ENCODE assay signal across 11 cellular contexts in genomic region chr2:101112772-101113157, GRCh38. TPM values are rescaled to one million over a fixed set of nuclear protein-coding genes. Genes with fewer than 3 reads are reported as not detected.
A peak's percentile ranks its signal among the peaks of the same experiment; 100 is the strongest.
DNase-seq lines count a peak whose midpoint lies in the region; ATAC-seq, FAIRE-seq and TF ChIP-seq lines count a peak whose summit lies in the region.
"Had no signal": no experiment of that assay in that cellular context is flagged by ENCODE, and none has a peak within 500 bp of the region (broad histone marks: within the 10 kb centered on the region; RNA-seq: fewer than 3 reads in every experiment).

No MANE protein-coding gene starts in this region.

- no peak overlapping the region for H2BK15ac ChIP-seq in H1 (ENCODE audit: low read length)

- no peak overlapping the region for H2AK5ac ChIP-seq in H1 (ENCODE audit: low read depth, low read length)

- no peak overlapping the region for H4K91ac ChIP-seq in H1 (replicated peaks; ENCODE audit: insufficient read length, low read length)

- no peak overlapping the region for H3K56ac ChIP-seq in H1 (replicated peaks; ENCODE audit: insufficient read length, low read depth, low read length)

- DNase-seq in DMS79 treated with DMSO at 0.1 percent for 48 hours (lab: John Stamatoyannopoulos, UW), result peak; percentile 32
- peak; percentile 5 for DNase-seq in NCI-H748 treated with DMSO at 0.1 percent for 48 hours (lab: John Stamatoyannopoulos, UW)
- no peak for DNase-seq in H1 (ENCODE audit: low read depth in 1 of 2, low spot score in 2 of 2)
- DNase-seq in pancreas, result no peak
- DNase-seq in pons (ENCODE audit: low spot score), result no peak
- no peak for DNase-seq in NCI-H226
- no peak for DNase-seq in stimulated activated naive CD8-positive, alpha-beta T cell treated with anti-CD3 and anti-CD28 coated beads, Interleukin-15, amount 100 ng/mL, for 72 hours
- no peak for DNase-seq in endothelial cell (ENCODE audit: low spot score)
- DNase-seq: brain microvascular endothelial cell had no signal

- no peak overlapping the region for H3K23ac ChIP-seq in H1 (ENCODE audit: insufficient read length)

- TF ChIP-seq CTCF in H1 (IDR thresholded peaks at IDR 0.05; ENCODE audit: control extremely low read depth in 1 of 3, insufficient read depth in 1 of 3, low read depth in 1 of 3, low read length in 3 of 3) (no peak), pancreas (IDR thresholded peaks at IDR 0.05) (no peak), endothelial cell (IDR thresholded peaks at IDR 0.05; ENCODE audit: unreplicated experiment) (no peak)

- H3K79me1 ChIP-seq in H1 (ENCODE audit: low read depth, low read length), result peaks cover 8% of the 10 kb centered on the region

- POLR2A ChIA-PET in H1 (lab: Charles Lee; ENCODE audit: partially characterized antibody), result interaction anchor here (0.7 to 1.4 kb wide), 2 partner anchors 37 to 781 kb away, joined by 3 to 4 read pairs; no protein-coding TSS in a partner anchor

- H3K27ac ChIP-seq in H1 (ENCODE audit: low read depth, low read length) (no peak overlapping the region), pancreas (peak overlapping the region in 3 of 4 donors; percentile 72 to 74 (median 73))
- H3K27ac ChIP-seq: brain microvascular endothelial cell had no signal

- no peak overlapping the region for H3K14ac ChIP-seq in H1 (ENCODE audit: insufficient read length)

- peak overlapping the region; percentile 1; the same call in 1 of the 2 replicates for H2BK20ac ChIP-seq in H1 (ENCODE audit: low read length)

- TF ChIP-seq EP300 in H1 (IDR thresholded peaks at IDR 0.05; ENCODE audit: borderline replicate concordance in 1 of 2, low read depth in 2 of 2, low read length in 2 of 2), result no peak

- H3K27me3 ChIP-seq in H1 (replicated peaks in 1 of 4; ENCODE audit: control insufficient read depth in 3 of 4, extremely low read depth in 1 of 4, insufficient read depth in 3 of 4, low read length in 3 of 4) (no peaks in the 10 kb centered on the region), pancreas (no peaks in the 10 kb centered on the region)
- H3K27me3 ChIP-seq: brain microvascular endothelial cell, tibial nerve had no signal

- peak overlapping the region; percentile 82; the same call in 1 of the 2 replicates for H2BK5ac ChIP-seq in H1 (ENCODE audit: low read depth, low read length)

- H3K4me1 ChIP-seq in H1 (replicated peaks in 1 of 4; ENCODE audit: control insufficient read depth in 3 of 4, insufficient read depth in 4 of 4, low read length in 3 of 4) (peaks cover 11 to 23% (median 21%) of the 10 kb centered on the region in 4 experiments), pancreas (peaks cover 53 to 89% (median 83%) of the 10 kb centered on the region in 3 donors)

- H3K9me3 Mint-ChIP-seq in stimulated activated naive CD8-positive, alpha-beta T cell treated with anti-CD3 and anti-CD28 coated beads, Interleukin-15, amount 100 ng/mL, for 72 hours, result no peaks in the 10 kb centered on the region
- H3K9me3 Mint-ChIP-seq in endothelial cell (ENCODE audit: unreplicated experiment), result no peaks in the 10 kb centered on the region
- H3K9me3 Mint-ChIP-seq: H9 had no signal

- H3K36me3 ChIP-seq in H1 (ENCODE audit: control insufficient read depth in 2 of 4, insufficient read depth in 4 of 4, low read length in 3 of 4) (no peaks in the 10 kb centered on the region), pancreas (no peaks in the 10 kb centered on the region)
- H3K36me3 ChIP-seq: brain microvascular endothelial cell, tibial nerve had no signal

- H2BK120ac ChIP-seq in H1 (replicated peaks; ENCODE audit: low read depth, low read length), result no peak overlapping the region

- no peak overlapping the region for H3K9ac ChIP-seq in H1 (replicated peaks in 1 of 4; ENCODE audit: extremely low read depth in 1 of 4, low read depth in 3 of 4, low read length in 3 of 4)

- no peaks in the 10 kb centered on the region for H4K20me1 ChIP-seq in H1 (replicated peaks in 1 of 2; ENCODE audit: control insufficient read depth in 1 of 2, insufficient read depth in 2 of 2, low read length in 2 of 2)

- intact Hi-C loops in pancreas (cut with DNase I), result no loop called here

- WGBS in H1 (ENCODE audit: extremely low coverage in 1 of 2, insufficient coverage in 1 of 2, insufficient read length in 1 of 2, insufficient replicate concordance in 2 of 2, low coverage in 1 of 2, low lambda C conversion rate in 2 of 2, missing lambda C conversion rate in 1 of 2), 2 experiments, result 70% methylated on average over 6 of the region's 6 CpGs; no CpG with 5 or more reads in 1 of the 2 experiments
- 34 to 53% methylated on average over 6 of the region's 6 CpGs for WGBS in pancreas, 2 donors

- no peak overlapping the region for H3K27ac Mint-ChIP-seq in stimulated activated naive CD8-positive, alpha-beta T cell treated with anti-CD3 and anti-CD28 coated beads, Interleukin-15, amount 100 ng/mL, for 72 hours
- H3K27ac Mint-ChIP-seq in endothelial cell (ENCODE audit: unreplicated experiment), result no peak overlapping the region

- no peaks in the 10 kb centered on the region for H3K36me3 Mint-ChIP-seq in endothelial cell (ENCODE audit: low read depth, unreplicated experiment)

- peak overlapping the region in 1 of 2 experiments; percentile 93; a peak in 1 of 4 replicates for H3K4me2 ChIP-seq in H1 (ENCODE audit: insufficient read depth in 1 of 2, low read depth in 2 of 2, low read length in 2 of 2)

- no peak for TF ChIP-seq RAD21 in H1 (IDR thresholded peaks at IDR 0.05 in 1 of 2, conservative IDR thresholded peaks at IDR 0.05 in 1 of 2; ENCODE audit: low read depth in 2 of 2, low read length in 2 of 2)

- no peaks in the 10 kb centered on the region for H3K23me2 ChIP-seq in H1 (ENCODE audit: low read depth, low read length)

- TF ChIP-seq POLR2A in H1 (IDR thresholded peaks at IDR 0.05; ENCODE audit: control extremely low read depth in 1 of 2, low read depth in 2 of 2, low read length in 2 of 2), result no peak

- 0 out of 8 replicates have a peak overlapping the region, but pooled peaks of 1 of the 4 experiments have one; percentile 42 for H3K4me3 ChIP-seq in H1 (ENCODE audit: extremely low read depth in 1 of 4, insufficient read depth in 2 of 4, low read depth in 3 of 4, low read length in 4 of 4)
- no peak overlapping the region for H3K4me3 ChIP-seq in pancreas
- H3K4me3 ChIP-seq: tibial nerve had no signal

- no peak for FAIRE-seq in H1 (lab: Jason Lieb, UNC)
- FAIRE-seq in pancreas (lab: Jason Lieb, UNC), result no peak

- no peak overlapping the region for H3K18ac ChIP-seq in H1 (ENCODE audit: extremely low read depth, low read length)

- peaks cover 0 to 53% of the 10 kb centered on the region in 2 experiments; a peak in 3 of 4 replicates for H3K79me2 ChIP-seq in H1 (ENCODE audit: control insufficient read depth in 1 of 2, insufficient read depth in 2 of 2, low read length in 2 of 2)

- H3K9me3 ChIP-seq in H1 (ENCODE audit: insufficient read depth in 2 of 2, low read depth in 1 of 2, low read length in 1 of 2) (no peaks in the 10 kb centered on the region), pancreas (no peaks in the 10 kb centered on the region)
- H3K9me3 ChIP-seq: tibial nerve had no signal

- H4K5ac ChIP-seq in H1 (ENCODE audit: insufficient read length, low read depth, low read length), result no peak overlapping the region

- no peak overlapping the region for H2AFZ ChIP-seq in H1 (ENCODE audit: low read length)

- H3K4ac ChIP-seq in H1 (replicated peaks; ENCODE audit: insufficient read length, low read depth, low read length), result no peak overlapping the region

- CTCF ChIA-PET in H1 (lab: Charles Lee; ENCODE audit: partially characterized antibody), result interaction anchor here (0.7 to 2.3 kb wide), 3 partner anchors 38 to 91 kb away, joined by 3 to 8 read pairs (median 3); partner anchors contain the start of gene TBC1D8

- peak overlapping the region; percentile 69; the same call in 1 of the 2 replicates for H2BK12ac ChIP-seq in H1 (ENCODE audit: low read depth, low read length)

- no peak overlapping the region for H4K8ac ChIP-seq in H1 (ENCODE audit: extremely low read depth, insufficient read depth, low read length)

- no peak for ATAC-seq in pancreas
- no peak for ATAC-seq in stimulated activated naive CD8-positive, alpha-beta T cell treated with anti-CD3 and anti-CD28 coated beads, Interleukin-15, amount 100 ng/mL, for 72 hours

- no peak overlapping the region for H3K4me3 Mint-ChIP-seq in stimulated activated naive CD8-positive, alpha-beta T cell treated with anti-CD3 and anti-CD28 coated beads, Interleukin-15, amount 100 ng/mL, for 72 hours
- H3K4me3 Mint-ChIP-seq in endothelial cell (ENCODE audit: unreplicated experiment), result no peak overlapping the region

- no peaks in the 10 kb centered on the region for H3K4me1 Mint-ChIP-seq in stimulated activated naive CD8-positive, alpha-beta T cell treated with anti-CD3 and anti-CD28 coated beads, Interleukin-15, amount 100 ng/mL, for 72 hours
- H3K4me1 Mint-ChIP-seq in endothelial cell (ENCODE audit: unreplicated experiment), result peaks cover 51% of the 10 kb centered on the region

- H3K27me3 Mint-ChIP-seq in stimulated activated naive CD8-positive, alpha-beta T cell treated with anti-CD3 and anti-CD28 coated beads, Interleukin-15, amount 100 ng/mL, for 72 hours, result no peaks in the 10 kb centered on the region
- peaks cover 3% of the 10 kb centered on the region for H3K27me3 Mint-ChIP-seq in endothelial cell (ENCODE audit: unreplicated experiment)

TF ChIP-seq in H1, 55 proteins besides CTCF, POLR2A, EP300 and RAD21 (continues in another document):
- TF ChIP-seq PHF8 (conservative IDR thresholded peaks at IDR 0.05; ENCODE audit: low read depth, low read length) (no peak), TBP (IDR thresholded peaks at IDR 0.05; ENCODE audit: low read depth, low read length) (no peak)

RNA-seq across cellular contexts. Expression of gene TBC1D8, which starts 38.4 kb away (rescaled TPM):
- 21.8 and 24.0 TPM in 2 replicates for total RNA-seq in H1 (2021; fragmentation: NEBNext Ultra II Directional; extraction: Animal tissue kit (Norgen Biotek cat#: 25700))
- polyA plus RNA-seq in H1 (2011; rRNA removed) (20.8 and 27.2 TPM in 2 replicates), pancreas (10 to 100 TPM; 37.1 to 46.2 TPM)
- 24.9 TPM for polyA plus RNA-seq in H1 (2011; cell fraction: cytosol; rRNA removed)
- polyA plus RNA-seq in H1 (2011; cell fraction: nucleus; rRNA removed), result 87.3 TPM
- 21.5 to 24.8 TPM (median 23.1 TPM) in 4 replicates for polyA plus RNA-seq in H1 (2012, experiment 1 of 2)
- polyA plus RNA-seq in H1 (2012, experiment 2 of 2), result 7.7 TPM
- 14.1 TPM for polyA plus RNA-seq in H1 (2013, experiment 1 of 2)
- polyA plus RNA-seq in H1 (2013, experiment 2 of 2), result 14.4 TPM
- polyA minus RNA-seq in H1 (2011; rRNA and poly(A)+ RNA removed), result 40.6 and 53.8 TPM in 2 replicates
- polyA minus RNA-seq in H1 (2011; cell fraction: cytosol; rRNA and poly(A)+ RNA removed), result 13.4 TPM
- polyA minus RNA-seq in H1 (2011; cell fraction: nucleus; rRNA and poly(A)+ RNA removed), result 50.2 TPM
- total RNA-seq in pancreas (10 to 100 TPM; 21.3 to 43.2 (median 31.1) TPM), endothelial cell (ENCODE audit: unreplicated experiment) (27.5 TPM)

Comparison
In these comparisons a context has a peak if more than half of its experiments do, and no peak if none do; other contexts are left out.
1. DNase-seq: peak in DMS79 treated with DMSO at 0.1 percent for 48 hours (single experiment) and NCI-H748 treated with DMSO at 0.1 percent for 48 hours (single experiment); none in H1 (0 of 2), pancreas (0 of 6), pons (single experiment), NCI-H226 (single experiment), stimulated activated naive CD8-positive, alpha-beta T cell treated with anti-CD3 and anti-CD28 coated beads, Interleukin-15, amount 100 ng/mL, for 72 hours (0 of 2) and endothelial cell (single experiment).